Comparison of ENCODE assay signal across 24 cellular contexts in genomic region chr10:37732685-37733084, GRCh38.
A peak's percentile ranks its signal among the peaks of the same experiment; 100 is the strongest.
DNase-seq lines count a peak whose midpoint lies in the region; ATAC-seq, FAIRE-seq and TF ChIP-seq lines count a peak whose summit lies in the region.
"Had no signal": no experiment of that assay in that cellular context is flagged by ENCODE, and none has a peak within 500 bp of the region (broad histone marks: within the 10 kb centered on the region; RNA-seq: fewer than 3 reads in every experiment).

No MANE protein-coding gene starts in this region.

- in situ Hi-C loops in IMR-90 (cut with MboI; ENCODE audit: low sequenced_read_pairs), result no loop called here

- no peak overlapping the region for H3K23ac ChIP-seq in IMR-90 (ENCODE audit: low read depth, low read length)

- H4K20me1 ChIP-seq in SK-N-SH (ENCODE audit: insufficient read depth) (no peaks in the 10 kb centered on the region), IMR-90 (ENCODE audit: insufficient read depth, low read length) (no peaks in the 10 kb centered on the region), astrocyte (ENCODE audit: insufficient read depth, low read length) (no peaks in the 10 kb centered on the region)
- H4K20me1 ChIP-seq: BLaER1 had no signal

- H3K56ac ChIP-seq in IMR-90 (ENCODE audit: extremely low read depth, insufficient read depth, low read length), result no peak overlapping the region

- H3K79me2 ChIP-seq in SK-N-SH (ENCODE audit: insufficient read depth), result no peaks in the 10 kb centered on the region
- no peaks in the 10 kb centered on the region for H3K79me2 ChIP-seq in astrocyte (ENCODE audit: insufficient read depth, low read length)

- no peak overlapping the region for H3K27ac ChIP-seq in SK-N-SH (ENCODE audit: low read depth in 2 of 2, low read length in 1 of 2)
- no peak overlapping the region for H3K27ac ChIP-seq in IMR-90 (ENCODE audit: insufficient read depth, low read length)
- H3K27ac ChIP-seq in astrocyte (ENCODE audit: low read depth, low read length), result no peak overlapping the region
- H3K27ac ChIP-seq: 22Rv1, BLaER1 had no signal

- 0 out of 4 replicates have a peak, but pooled peaks of 1 of the 2 experiments have one; percentile 23 for TF ChIP-seq EP300 in SK-N-SH (IDR thresholded peaks at IDR 0.05; ENCODE audit: borderline replicate concordance in 1 of 2, low read depth in 1 of 2, low read length in 1 of 2)

- H3K14ac ChIP-seq in IMR-90 (replicated peaks; ENCODE audit: low read depth, low read length), result no peak overlapping the region

- H3K4me1 ChIP-seq in SK-N-SH (ENCODE audit: control insufficient read depth in 1 of 2, insufficient read depth in 2 of 2, low read depth in 1 of 2, low read length in 1 of 2) (no peaks in the 10 kb centered on the region), IMR-90 (ENCODE audit: control insufficient read depth, insufficient read depth, low read length) (no peaks in the 10 kb centered on the region), astrocyte (ENCODE audit: insufficient read depth, low read length) (no peaks in the 10 kb centered on the region)
- H3K4me1 ChIP-seq: BLaER1 had no signal

- no peak overlapping the region for H2BK15ac ChIP-seq in IMR-90 (ENCODE audit: low read depth, low read length)

- H2BK20ac ChIP-seq in IMR-90 (ENCODE audit: low read depth, low read length), result no peak overlapping the region

- H3K9me3 Mint-ChIP-seq in astrocyte (ENCODE audit: unreplicated experiment), result peaks cover 21% of the 10 kb centered on the region

- no peak overlapping the region for H3K18ac ChIP-seq in IMR-90 (ENCODE audit: low read depth, low read length)

- DNase-seq in SK-N-SH (no peak), IMR-90 (peak; percentile 1), astrocyte (ENCODE audit: low read depth) (no peak), NCI-H146 (lab: John Stamatoyannopoulos, UW) (no peak), SK-N-DZ (ENCODE audit: low spot score) (no peak), NCI-H2171 treated with DMSO at 0.1 percent for 48 hours (lab: John Stamatoyannopoulos, UW) (no peak)
- no peak for DNase-seq in activated CD4-positive, CD25-positive, alpha-beta regulatory T cell treated with anti-CD3 and anti-CD28 coated beads, Interleukin-2, amount 50 U/mL, for 72 hours
- DNase-seq: Calu3; CD4-positive, alpha-beta memory T cell; DMS53; GOT3; Karpas-422; MG63; NCI-H1048; NCI-H1436 treated with DMSO at 0.1 percent for 48 hours; NCI-H2029 treated with DMSO at 0.1 percent for 48 hours; SHP77 treated with DMSO at 0.1 percent for 48 hours; T-helper 17 cell had no signal

- H4K5ac ChIP-seq in IMR-90 (ENCODE audit: low read depth, low read length), result no peak overlapping the region

- no peak overlapping the region for H3K27ac Mint-ChIP-seq in astrocyte (ENCODE audit: unreplicated experiment)
- H3K27ac Mint-ChIP-seq: CD4-positive, alpha-beta memory T cell; IgD-negative memory B cell; T-helper 17 cell had no signal

- H2BK120ac ChIP-seq in IMR-90 (ENCODE audit: low read depth, low read length), result no peak overlapping the region

- H3K4me1 Mint-ChIP-seq in astrocyte (ENCODE audit: low read depth, unreplicated experiment), result no peaks in the 10 kb centered on the region
- H3K4me1 Mint-ChIP-seq: IgD-negative memory B cell, T-helper 17 cell had no signal

- FAIRE-seq in astrocyte (lab: Jason Lieb, UNC), result peak; percentile 39
- FAIRE-seq: GM12892, GM18507 had no signal

- TF ChIP-seq CTCF in SK-N-SH (IDR thresholded peaks at IDR 0.05) (no peak), IMR-90 (conservative IDR thresholded peaks at IDR 0.05; ENCODE audit: low read depth, low read length) (no peak), astrocyte (IDR thresholded peaks at IDR 0.05; ENCODE audit: insufficient read depth, low read depth, low read length) (no peak)

- H3K9ac ChIP-seq in SK-N-SH (no peak overlapping the region), IMR-90 (ENCODE audit: low read depth, low read length) (no peak overlapping the region), astrocyte (ENCODE audit: low read length) (no peak overlapping the region)
- H3K9ac ChIP-seq: BLaER1 had no signal

- no TSS peak for BruUV-seq in IMR-90 (replicated peaks; lab: Mats Ljungman, UMichigan)

- CTCF ChIA-PET in SK-N-SH (lab: Yijun Ruan, JAX) (interaction anchor here (1.6 kb wide), 1 partner anchor 9 kb away, joined by 3 read pairs; no protein-coding TSS in a partner anchor), IMR-90 (lab: Yijun Ruan, JAX) (no interaction called here)

- no peak overlapping the region for H4K91ac ChIP-seq in IMR-90 (ENCODE audit: insufficient read depth, low read depth, low read length)

- H2BK5ac ChIP-seq in IMR-90 (ENCODE audit: low read depth, low read length, poor library complexity, severe bottlenecking), result no peak overlapping the region

- no peak overlapping the region for H2AK5ac ChIP-seq in IMR-90 (ENCODE audit: low read depth, low read length)

- ATAC-seq in SK-N-SH treated with all-trans-retinoic acid at 6 μM for 48 hours (no peak), IMR-90 (ENCODE audit: low read depth) (peak; percentile 67)
- ATAC-seq: T-helper 17 cell had no signal

- no peaks in the 10 kb centered on the region for H3K9me1 ChIP-seq in IMR-90 (ENCODE audit: insufficient read depth, low read length)

- intact Hi-C loops in IMR-90 (cut with micrococcal nuclease), result no loop called here

- H3K4me3 Mint-ChIP-seq in astrocyte (ENCODE audit: unreplicated experiment), result no peak overlapping the region
- H3K4me3 Mint-ChIP-seq: CD4-positive, alpha-beta memory T cell; IgD-negative memory B cell; T-helper 17 cell had no signal

- H3K9me2 ChIP-seq in SK-N-SH, result no peaks in the 10 kb centered on the region

- H3K36me3 Mint-ChIP-seq in astrocyte (ENCODE audit: low read depth, unreplicated experiment), result no peaks in the 10 kb centered on the region
- H3K36me3 Mint-ChIP-seq: CD4-positive, alpha-beta memory T cell had no signal

- H2AFZ ChIP-seq in SK-N-SH (ENCODE audit: low read depth) (no peak overlapping the region), IMR-90 (replicated peaks; ENCODE audit: low read length, poor library complexity) (no peak overlapping the region), astrocyte (ENCODE audit: low read depth, low read length) (no peak overlapping the region)

- H2AK9ac ChIP-seq in IMR-90 (replicated peaks; ENCODE audit: low read depth, low read length, poor library complexity), result no peak overlapping the region

- TF ChIP-seq RAD21 in SK-N-SH (IDR thresholded peaks at IDR 0.05; ENCODE audit: low read length) (no peak), IMR-90 (IDR thresholded peaks at IDR 0.05; ENCODE audit: low read length) (no peak)

- no peak overlapping the region for H3K4ac ChIP-seq in IMR-90 (ENCODE audit: low read depth, low read length)

- H3K9me3 ChIP-seq in SK-N-SH, result no peaks in the 10 kb centered on the region
- H3K9me3 ChIP-seq in IMR-90 (ENCODE audit: control insufficient read depth, insufficient read depth, low read length), result peaks cover 12% of the 10 kb centered on the region; the same call in 1 of the 2 replicates
- peaks cover 3% of the 10 kb centered on the region for H3K9me3 ChIP-seq in astrocyte (ENCODE audit: insufficient read depth, low read depth, low read length)
- H3K9me3 ChIP-seq: MG63 had no signal

- H3K27me3 ChIP-seq in SK-N-SH (ENCODE audit: insufficient read depth), result no peaks in the 10 kb centered on the region
- H3K27me3 ChIP-seq in IMR-90 (ENCODE audit: control insufficient read depth, insufficient read depth, low read length), result no peaks in the 10 kb centered on the region
- no peaks in the 10 kb centered on the region for H3K27me3 ChIP-seq in astrocyte (ENCODE audit: insufficient read depth, low read length)
- H3K27me3 ChIP-seq: BLaER1, MG63 had no signal

- H3K79me1 ChIP-seq in IMR-90 (ENCODE audit: low read depth in 1 of 2, low read length in 2 of 2), result no peaks in the 10 kb centered on the region

- POLR2A ChIA-PET in SK-N-SH (lab: Yijun Ruan, JAX), result no interaction called here
- POLR2A ChIA-PET in IMR-90 (lab: Charles Lee; ENCODE audit: unreplicated experiment), result no interaction called here

- H4K8ac ChIP-seq in IMR-90 (ENCODE audit: low read depth in 2 of 2, low read length in 2 of 2), result no peak overlapping the region

- H3K4me3 ChIP-seq in SK-N-SH (ENCODE audit: low read depth in 2 of 2, low read length in 1 of 2), result no peak overlapping the region; a peak in 1 of 4 replicates
- H3K4me3 ChIP-seq in IMR-90 (ENCODE audit: insufficient read depth, low read depth, low read length), result no peak overlapping the region
- H3K4me3 ChIP-seq in astrocyte (ENCODE audit: insufficient read depth, low read depth, low read length), result no peak overlapping the region
- H3K4me3 ChIP-seq: BLaER1, MG63 had no signal

- H3F3A ChIP-seq in SK-N-SH (replicated peaks; ENCODE audit: insufficient read depth), result peaks cover 7% of the 10 kb centered on the region

- H3K4me2 ChIP-seq in SK-N-SH (peak overlapping the region; percentile 3; the same call in 1 of the 2 replicates), IMR-90 (ENCODE audit: low read depth, low read length) (no peak overlapping the region), astrocyte (ENCODE audit: low read length) (no peak overlapping the region)
- H3K4me2 ChIP-seq: BLaER1 had no signal

- H3K36me3 ChIP-seq in SK-N-SH (replicated peaks in 1 of 2; ENCODE audit: control insufficient read depth in 1 of 2, insufficient read depth in 2 of 2, low read length in 1 of 2) (no peaks in the 10 kb centered on the region), IMR-90 (ENCODE audit: control insufficient read depth, insufficient read depth, low read length) (no peaks in the 10 kb centered on the region), astrocyte (ENCODE audit: insufficient read depth, low read length) (no peaks in the 10 kb centered on the region)
- H3K36me3 ChIP-seq: BLaER1, MG63 had no signal

- TF ChIP-seq POLR2A in IMR-90 (IDR thresholded peaks at IDR 0.05; ENCODE audit: low read depth, low read length), result no peak

- H3K27me3 Mint-ChIP-seq in astrocyte (ENCODE audit: low read depth, unreplicated experiment), result no peaks in the 10 kb centered on the region
- H3K27me3 Mint-ChIP-seq: IgD-negative memory B cell, T-helper 17 cell had no signal

- dilution Hi-C loops in IMR-90 (cut with HindIII; ENCODE audit: low sequenced_read_pairs, unreplicated experiment), result no loop called here

TF ChIP-seq in SK-N-SH, 30 proteins besides CTCF, POLR2A, EP300 and RAD21 (continues in another document):
- TF ChIP-seq RXRA (IDR thresholded peaks at IDR 0.05; ENCODE audit: borderline replicate concordance, low read depth) (no peak), TCF12 (IDR thresholded peaks at IDR 0.05) (peak; percentile 34; the same call in 1 of the 2 replicates)

TF ChIP-seq in IMR-90, 13 proteins besides CTCF, POLR2A, EP300 and RAD21:
- TF ChIP-seq MXI1 (IDR thresholded peaks at IDR 0.05; ENCODE audit: borderline replicate concordance, low read depth, low read length), result no peak
- TF ChIP-seq CEBPB (IDR thresholded peaks at IDR 0.05; ENCODE audit: low read depth, low read length), result no peak
- TF ChIP-seq SMC3 (IDR thresholded peaks at IDR 0.05; ENCODE audit: low read depth, low read length), result no peak
- TF ChIP-seq CHD1 (IDR thresholded peaks at IDR 0.05; ENCODE audit: low read depth, low read length), result no peak
- no peak for TF ChIP-seq MAFK (IDR thresholded peaks at IDR 0.05; ENCODE audit: low read depth, low read length)
- TF ChIP-seq FOS (IDR thresholded peaks at IDR 0.05; ENCODE audit: low read depth, low read length), result no peak
- no peak for TF ChIP-seq RCOR1 (IDR thresholded peaks at IDR 0.05; ENCODE audit: insufficient replicate concordance, low read length)
- TF ChIP-seq MAZ (IDR thresholded peaks at IDR 0.05; ENCODE audit: borderline replicate concordance, low read depth, low read length), result no peak
- TF ChIP-seq NFE2L2 (IDR thresholded peaks at IDR 0.05; ENCODE audit: low read depth, low read length), result no peak
